Comparison of ENCODE assay signal across 23 cellular contexts in genomic region chrX:69808375-69808774, GRCh38.
A peak's percentile ranks its signal among the peaks of the same experiment; 100 is the strongest.
DNase-seq lines count a peak whose midpoint lies in the region; ATAC-seq lines count a peak whose summit lies in the region.
"Had no signal": no experiment of that assay in that cellular context is flagged by ENCODE, and none has a peak within 500 bp of the region (broad histone marks: within the 10 kb centered on the region; RNA-seq: fewer than 3 reads in every experiment).

No MANE protein-coding gene starts in this region.

- peak; percentile 6 for DNase-seq in activated CD4-positive, alpha-beta T cell treated with anti-CD3 and anti-CD28 coated beads for 48 hours
- DNase-seq in activated CD4-positive, alpha-beta T cell treated with anti-CD3 and anti-CD28 coated beads, Interleukin-2, amount 10 ng/mL, durations not matched to agents 7 days and 5 days: no peak
- peak in 2 of 3 donors; percentile 1 to 2 for DNase-seq in stimulated activated CD4-positive, alpha-beta T cell treated with anti-CD3 and anti-CD28 coated beads, Interleukin-12 subunit alpha, Interleukin-12 subunit beta, amount 100 ng/mL, for 48 hours (ENCODE audit: low read depth in 2 of 3, low spot score in 1 of 3)
- no peak for DNase-seq in stimulated activated CD4-positive, alpha-beta T cell treated with anti-CD3 and anti-CD28 coated beads, Interleukin-12 subunit alpha, Interleukin-12 subunit beta, amount 100 ng/mL, for 4 hours
- DNase-seq in T-helper 2 cell treated with Interferon-gamma antibody and Interleukin-4, amounts not matched to agents 5 μg/mL and 100 μg/mL, for 36 hours (ENCODE audit: low spot score): peak; percentile 6
- DNase-seq in stimulated activated effector memory CD8-positive, alpha-beta T cell treated with anti-CD3 and anti-CD28 coated beads, Interleukin-12 subunit alpha, Interleukin-12 subunit beta, amount 100 ng/mL, for 72 hours (ENCODE audit: low spot score in 2 of 2): no peak
- DNase-seq in NCI-H524 (lab: John Stamatoyannopoulos, UW) (no peak), NCI-H2196 (lab: John Stamatoyannopoulos, UW; ENCODE audit: unreplicated experiment) (no peak)
- DNase-seq: Calu3; DMS153; DND-41; Kasumi-1; MV-4-11; NCI-H1105; NCI-H1436 treated with DMSO at 0.1 percent for 48 hours; NCI-H187 treated with DMSO at 0.1 percent for 48 hours; NCI-H2171 treated with DMSO at 0.1 percent for 48 hours; NCI-H524 treated with DMSO at 0.1 percent for 48 hours; NCI-H82; NK-92 treated with Interleukin-12 subunit alpha and Interleukin-12 subunit beta, amount 100 ng/mL, for 24 hours; PC-3 had no signal

- peak; percentile 92 for ATAC-seq in stimulated activated effector memory CD8-positive, alpha-beta T cell treated with anti-CD3 and anti-CD28 coated beads, Interleukin-12 subunit alpha, Interleukin-12 subunit beta, amount 100 ng/mL, for 72 hours
- ATAC-seq: HepG2, K562, PC-3 had no signal

- H3K4me3 Mint-ChIP-seq in activated CD4-positive, alpha-beta T cell treated with anti-CD3 and anti-CD28 coated beads, Interleukin-2, amount 10 ng/mL, durations not matched to agents 7 days and 5 days: no peak overlapping the region
- no peak overlapping the region for H3K4me3 Mint-ChIP-seq in T-helper 2 cell treated with Interferon-gamma antibody and Interleukin-4, amounts not matched to agents 5 μg/mL and 100 μg/mL, for 36 hours
- no peak overlapping the region for H3K4me3 Mint-ChIP-seq in stimulated activated effector memory CD8-positive, alpha-beta T cell treated with anti-CD3 and anti-CD28 coated beads, Interleukin-12 subunit alpha, Interleukin-12 subunit beta, amount 100 ng/mL, for 72 hours

- CTCF ChIA-PET in activated CD4-positive, alpha-beta T cell treated with anti-CD3 and anti-CD28 coated beads, Interleukin-2, amount 10 ng/mL, durations not matched to agents 7 days and 5 days (lab: Charles Lee): no interaction called here

- peaks cover 3% of the 10 kb centered on the region for H3K9me3 Mint-ChIP-seq in activated CD4-positive, alpha-beta T cell treated with anti-CD3 and anti-CD28 coated beads, Interleukin-2, amount 10 ng/mL, durations not matched to agents 7 days and 5 days
- H3K9me3 Mint-ChIP-seq in T-helper 2 cell treated with Interferon-gamma antibody and Interleukin-4, amounts not matched to agents 5 μg/mL and 100 μg/mL, for 36 hours: no peaks in the 10 kb centered on the region
- peaks cover 5% of the 10 kb centered on the region for H3K9me3 Mint-ChIP-seq in stimulated activated effector memory CD8-positive, alpha-beta T cell treated with anti-CD3 and anti-CD28 coated beads, Interleukin-12 subunit alpha, Interleukin-12 subunit beta, amount 100 ng/mL, for 72 hours

- H3K36me3 Mint-ChIP-seq in activated CD4-positive, alpha-beta T cell treated with anti-CD3 and anti-CD28 coated beads, Interleukin-2, amount 10 ng/mL, durations not matched to agents 7 days and 5 days (ENCODE audit: low read depth): no peaks in the 10 kb centered on the region
- H3K36me3 Mint-ChIP-seq in T-helper 2 cell treated with Interferon-gamma antibody and Interleukin-4, amounts not matched to agents 5 μg/mL and 100 μg/mL, for 36 hours (ENCODE audit: low read depth): no peaks in the 10 kb centered on the region
- no peaks in the 10 kb centered on the region for H3K36me3 Mint-ChIP-seq in stimulated activated effector memory CD8-positive, alpha-beta T cell treated with anti-CD3 and anti-CD28 coated beads, Interleukin-12 subunit alpha, Interleukin-12 subunit beta, amount 100 ng/mL, for 72 hours

- peaks cover 11% of the 10 kb centered on the region for H3K4me1 Mint-ChIP-seq in activated CD4-positive, alpha-beta T cell treated with anti-CD3 and anti-CD28 coated beads, Interleukin-2, amount 10 ng/mL, durations not matched to agents 7 days and 5 days
- H3K4me1 Mint-ChIP-seq in T-helper 2 cell treated with Interferon-gamma antibody and Interleukin-4, amounts not matched to agents 5 μg/mL and 100 μg/mL, for 36 hours (ENCODE audit: low read depth): peaks cover 4% of the 10 kb centered on the region
- no peaks in the 10 kb centered on the region for H3K4me1 Mint-ChIP-seq in stimulated activated effector memory CD8-positive, alpha-beta T cell treated with anti-CD3 and anti-CD28 coated beads, Interleukin-12 subunit alpha, Interleukin-12 subunit beta, amount 100 ng/mL, for 72 hours

- H3K27ac Mint-ChIP-seq in activated CD4-positive, alpha-beta T cell treated with anti-CD3 and anti-CD28 coated beads, Interleukin-2, amount 10 ng/mL, durations not matched to agents 7 days and 5 days: no peak overlapping the region
- H3K27ac Mint-ChIP-seq in T-helper 2 cell treated with Interferon-gamma antibody and Interleukin-4, amounts not matched to agents 5 μg/mL and 100 μg/mL, for 36 hours: no peak overlapping the region
- no peak overlapping the region for H3K27ac Mint-ChIP-seq in stimulated activated effector memory CD8-positive, alpha-beta T cell treated with anti-CD3 and anti-CD28 coated beads, Interleukin-12 subunit alpha, Interleukin-12 subunit beta, amount 100 ng/mL, for 72 hours

- POLR2A ChIA-PET in activated CD4-positive, alpha-beta T cell treated with anti-CD3 and anti-CD28 coated beads, Interleukin-2, amount 10 ng/mL, durations not matched to agents 7 days and 5 days (lab: Charles Lee): no interaction called here

- no peaks in the 10 kb centered on the region for H3K27me3 Mint-ChIP-seq in activated CD4-positive, alpha-beta T cell treated with anti-CD3 and anti-CD28 coated beads, Interleukin-2, amount 10 ng/mL, durations not matched to agents 7 days and 5 days
- H3K27me3 Mint-ChIP-seq in T-helper 2 cell treated with Interferon-gamma antibody and Interleukin-4, amounts not matched to agents 5 μg/mL and 100 μg/mL, for 36 hours (ENCODE audit: low read depth): no peaks in the 10 kb centered on the region

Comparison
In these comparisons a context has a peak if more than half of its experiments do, and no peak if none do; other contexts are left out.
1. DNase-seq: peak in activated CD4-positive, alpha-beta T cell treated with anti-CD3 and anti-CD28 coated beads for 48 hours (single experiment), stimulated activated CD4-positive, alpha-beta T cell treated with anti-CD3 and anti-CD28 coated beads, Interleukin-12 subunit alpha, Interleukin-12 subunit beta, amount 100 ng/mL, for 48 hours (2 of 3) and T-helper 2 cell treated with Interferon-gamma antibody and Interleukin-4, amounts not matched to agents 5 μg/mL and 100 μg/mL, for 36 hours (single experiment); none in activated CD4-positive, alpha-beta T cell treated with anti-CD3 and anti-CD28 coated beads, Interleukin-2, amount 10 ng/mL, durations not matched to agents 7 days and 5 days (single experiment), stimulated activated CD4-positive, alpha-beta T cell treated with anti-CD3 and anti-CD28 coated beads, Interleukin-12 subunit alpha, Interleukin-12 subunit beta, amount 100 ng/mL, for 4 hours (single experiment), stimulated activated effector memory CD8-positive, alpha-beta T cell treated with anti-CD3 and anti-CD28 coated beads, Interleukin-12 subunit alpha, Interleukin-12 subunit beta, amount 100 ng/mL, for 72 hours (0 of 2), NCI-H524 (0 of 2) and NCI-H2196 (single experiment).